11 cellular contexts compared by ENCODE assay signal in genomic region chr2:200380833-200381542, GRCh38.
DNase-seq lines count a peak whose midpoint lies in the region; ATAC-seq, FAIRE-seq and TF ChIP-seq lines count a peak whose summit lies in the region.
"Had no signal": no experiment of that assay in that cellular context is flagged by ENCODE, and none has a peak within 500 bp of the region (broad histone marks: within the 10 kb centered on the region; RNA-seq: fewer than 3 reads in every experiment).

No MANE protein-coding gene starts in this region.

- no peak overlapping the region for H3K4me2 ChIP-seq in HepG2 (ENCODE audit: low read depth, low read length)

- H3K27me3 ChIP-seq in HepG2 (ENCODE audit: control insufficient read depth in 1 of 2, insufficient read depth in 2 of 2, low read length in 2 of 2) (no peaks in the 10 kb centered on the region), right lobe of liver (no peaks in the 10 kb centered on the region)
- H3K27me3 ChIP-seq: heart left ventricle had no signal

- 97% methylated on average over 5 of the region's 5 CpGs for WGBS in HepG2 (ENCODE audit: low lambda C conversion rate)
- 72% methylated on average over 3 of the region's 5 CpGs for WGBS in right lobe of liver (ENCODE audit: insufficient coverage, low coverage, low lambda C conversion rate, missing lambda C conversion rate)

- H2AFZ ChIP-seq in HepG2 (ENCODE audit: low read length) = no peak overlapping the region

- TF ChIP-seq CTCF in HepG2 (CRISPR knock-in tag; IDR thresholded peaks at IDR 0.05) (no peak), right lobe of liver (IDR thresholded peaks at IDR 0.05) (no peak)

- CTCF ChIA-PET in HepG2 (lab: Yijun Ruan, JAX; ENCODE audit: low intra/inter-chr PET ratio, low total read pairs) = no interaction called here

- TF ChIP-seq EP300 in HepG2 (IDR thresholded peaks at IDR 0.05; ENCODE audit: low read depth in 2 of 2, low read length in 2 of 2) (no peak), HepG2 (CRISPR knock-in tag; IDR thresholded peaks at IDR 0.05; ENCODE audit: borderline replicate concordance) (no peak)

- no peak for ATAC-seq in HepG2
- no peak for ATAC-seq in right lobe of liver
- ATAC-seq in HG03457 (IDR thresholded peaks at IDR 0.05; ENCODE audit: unreplicated experiment) = no peak
- no peak for ATAC-seq in HG02642 (IDR thresholded peaks at IDR 0.05; ENCODE audit: poor library complexity, unreplicated experiment)
- ATAC-seq: heart left ventricle had no signal

- intact Hi-C loops in HepG2 (cut with micrococcal nuclease; ENCODE audit: unreplicated experiment) = no loop called here
- intact Hi-C loops in right lobe of liver (cut with DNase I) = no loop called here

- H3K27ac ChIP-seq in HepG2 (ENCODE audit: extremely low read length, insufficient read depth, low read length) (no peak overlapping the region), right lobe of liver (no peak overlapping the region)

- in situ Hi-C loops in HepG2 (cut with HindIII; ENCODE audit: extremely low pct_ligation_motif_present, low pct_unique_long_range_greater_than_20kb) = no loop called here

- no peak for TF ChIP-seq RAD21 in HepG2 (CRISPR knock-in tag; IDR thresholded peaks at IDR 0.05)

- no peaks in the 10 kb centered on the region for H3K9me3 ChIP-seq in HepG2 (ENCODE audit: low read length)
- H3K9me3 ChIP-seq in right lobe of liver = no peaks in the 10 kb centered on the region
- H3K9me3 ChIP-seq: heart left ventricle had no signal

- H3K4me3 ChIP-seq in HepG2 (replicated peaks in 1 of 3; ENCODE audit: insufficient read depth in 1 of 3, low read depth in 2 of 3, low read length in 3 of 3) (no peak overlapping the region), right lobe of liver (no peak overlapping the region)
- H3K4me3 ChIP-seq: heart left ventricle had no signal

- no peak for TF ChIP-seq POLR2A in HepG2 (IDR thresholded peaks at IDR 0.05; ENCODE audit: insufficient read depth in 1 of 2, low read depth in 2 of 2, low read length in 2 of 2)
- TF ChIP-seq POLR2A in right lobe of liver (IDR thresholded peaks at IDR 0.05) = no peak

- H3K79me2 ChIP-seq in HepG2 (ENCODE audit: insufficient read depth, low read length) = peaks cover 91% of the 10 kb centered on the region

- peaks cover 54% of the 10 kb centered on the region for H4K20me1 ChIP-seq in HepG2 (ENCODE audit: insufficient read depth, low read length)

- no TSS peak for BruUV-seq in HepG2 (replicated peaks; lab: Mats Ljungman, UMichigan)

- FAIRE-seq in HepG2 (lab: Jason Lieb, UNC) = no peak
- FAIRE-seq: small intestine had no signal

- no peak overlapping the region for H3K9ac ChIP-seq in HepG2 (ENCODE audit: insufficient read depth, low read depth, low read length)

- POLR2A ChIA-PET in HepG2 (lab: Yijun Ruan, JAX) = no interaction called here

- H3K4me1 ChIP-seq in HepG2 (ENCODE audit: insufficient read depth, low read length) (peaks cover 47% of the 10 kb centered on the region), right lobe of liver (peaks cover 0 to 48% (median 8%) of the 10 kb centered on the region in 4 donors)

- peaks cover 8 to 35% of the 10 kb centered on the region in 2 experiments for H3K36me3 ChIP-seq in HepG2 (replicated peaks in 1 of 2; ENCODE audit: control insufficient read depth in 1 of 2, insufficient read depth in 2 of 2, low read length in 2 of 2)
- no peaks in the 10 kb centered on the region for H3K36me3 ChIP-seq in right lobe of liver
- H3K36me3 ChIP-seq: heart left ventricle had no signal

- DNase-seq in HepG2 (ENCODE audit: low spot score) = no peak
- DNase-seq in right lobe of liver = no peak
- DNase-seq in NOMO-1 treated with dmso at 0.1 percent for 144 hours (lab: John Stamatoyannopoulos, UW; ENCODE audit: unreplicated experiment) = peak; percentile 35
- DNase-seq in fibroblast of gingiva (ENCODE audit: low read depth) = peak; percentile 36
- no peak for DNase-seq in NCI-H69 (lab: John Stamatoyannopoulos, UW)
- no peak for DNase-seq in NCI-H2081 (lab: John Stamatoyannopoulos, UW)
- DNase-seq: activated T-cell treated with anti-CD3 and anti-CD28 coated beads, Interleukin-2, amount 50 U/mL, for 24 hours; heart left ventricle; small intestine had no signal

TF ChIP-seq in HepG2, 621 proteins besides CTCF, POLR2A, EP300 and RAD21:
- TF ChIP-seq RBM22 (optimal IDR thresholded peaks at IDR 0.05; ENCODE audit: low read length) = peak; percentile 80
- no peak for TF ChIP-seq EHMT2 (IDR thresholded peaks at IDR 0.05; ENCODE audit: borderline replicate concordance, low read depth, low read length)
- no peak for TF ChIP-seq ZNF354B (CRISPR knock-in tag; IDR thresholded peaks at IDR 0.05)
- TF ChIP-seq JARID2 (CRISPR knock-in tag; IDR thresholded peaks at IDR 0.05; ENCODE audit: insufficient replicate concordance) = no peak
- TF ChIP-seq RARG (CRISPR knock-in tag; IDR thresholded peaks at IDR 0.05; ENCODE audit: low read depth) = no peak
- no peak for TF ChIP-seq ZNF562 (CRISPR knock-in tag; IDR thresholded peaks at IDR 0.05; ENCODE audit: borderline replicate concordance)
- no peak for TF ChIP-seq AKNA (CRISPR knock-in tag; IDR thresholded peaks at IDR 0.05; ENCODE audit: borderline replicate concordance)
- TF ChIP-seq HNF4G (IDR thresholded peaks at IDR 0.05; ENCODE audit: borderline replicate concordance, low read depth, low read length) = 0 out of 2 replicates have a peak, but pooled peaks have one; percentile 6
- TF ChIP-seq HNF4G (CRISPR knock-in tag; IDR thresholded peaks at IDR 0.05; ENCODE audit: borderline replicate concordance, low read depth) = no peak
- no peak for TF ChIP-seq RBAK (CRISPR knock-in tag; IDR thresholded peaks at IDR 0.05)
- TF ChIP-seq NR0B2 (CRISPR knock-in tag; IDR thresholded peaks at IDR 0.05) = no peak
- TF ChIP-seq REL (CRISPR knock-in tag; conservative IDR thresholded peaks at IDR 0.05) = no peak
TF ChIP-seq in HepG2: peak in this region for 2.

Comparison
In these comparisons a context has a peak if more than half of its experiments do, and no peak if none do; other contexts are left out.
1. DNase-seq: peak in NOMO-1 treated with dmso at 0.1 percent for 144 hours (single experiment) and fibroblast of gingiva (single experiment); none in HepG2 (single experiment), right lobe of liver (0 of 3), NCI-H69 (single experiment) and NCI-H2081 (0 of 2).